ENCODE assay signal across 8 cellular contexts in the genomic region with DNA sequence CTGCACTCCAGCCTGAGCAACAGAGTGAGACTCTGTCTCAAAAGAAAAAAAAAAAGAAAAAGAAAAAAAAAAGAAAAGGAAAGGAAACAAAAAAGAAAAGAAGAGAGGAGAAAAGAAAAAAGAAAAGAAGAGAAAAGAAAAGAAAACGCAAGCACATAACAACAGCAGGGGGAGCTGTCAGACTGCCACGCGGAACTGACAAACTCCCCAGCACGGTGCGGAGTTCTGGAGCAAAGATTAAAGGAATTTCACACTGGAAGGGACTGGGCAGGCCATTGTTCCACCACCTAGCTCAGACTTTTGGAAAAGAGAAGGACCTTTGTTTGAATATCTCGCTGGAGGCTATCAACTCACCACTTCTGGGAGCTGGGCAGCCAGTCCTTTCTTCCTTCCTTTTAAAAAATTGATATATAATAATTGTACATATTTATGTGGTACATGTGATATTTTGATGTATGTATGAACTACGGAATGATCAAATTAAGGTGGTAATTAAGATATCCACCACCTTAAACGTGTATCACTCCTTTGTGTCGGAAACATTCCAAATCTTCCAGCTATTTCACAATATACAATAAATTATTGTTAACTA. TPM values are rescaled to one million over a fixed set of nuclear protein-coding genes. Genes with fewer than 3 reads are reported as not detected.
DNase-seq lines count a peak whose midpoint lies in the region; ATAC-seq and TF ChIP-seq lines count a peak whose summit lies in the region.

No MANE protein-coding gene starts in this region.

- peak; percentile 76 to 81 (median 77) for TF ChIP-seq CTCF in nephron (IDR thresholded peaks at IDR 0.05; ENCODE audit: unreplicated experiment in 3 of 3)

- ATAC-seq in HG03025 (IDR thresholded peaks at IDR 0.05; ENCODE audit: low FRiP score, unreplicated experiment) = no peak
- no peak for ATAC-seq in HG02938 (IDR thresholded peaks at IDR 0.05; ENCODE audit: unreplicated experiment)

- no peak overlapping the region for H3K27ac Mint-ChIP-seq in activated naive CD4-positive, alpha-beta T cell treated with anti-CD3 and anti-CD28 coated beads, Interleukin-2, amount 10 ng/mL, durations not matched to agents 7 days and 5 days
- no peak overlapping the region for H3K27ac Mint-ChIP-seq in nephron

- H3K4me1 Mint-ChIP-seq in activated naive CD4-positive, alpha-beta T cell treated with anti-CD3 and anti-CD28 coated beads, Interleukin-2, amount 10 ng/mL, durations not matched to agents 7 days and 5 days = no peaks in the 10 kb centered on the region
- peaks cover 12% of the 10 kb centered on the region for H3K4me1 Mint-ChIP-seq in nephron

- DNase-seq in activated naive CD4-positive, alpha-beta T cell treated with anti-CD3 and anti-CD28 coated beads, Interleukin-2, amount 10 ng/mL, durations not matched to agents 7 days and 5 days = peak; percentile 23
- DNase-seq in activated naive CD4-positive, alpha-beta T cell treated with anti-CD3 and anti-CD28 coated beads, Interleukin-2, amount 50 U/mL, for 16 hours = no peak
- DNase-seq in NCI-H69 (lab: John Stamatoyannopoulos, UW) (peak; percentile 10), dermis microvascular lymphatic vessel endothelial cell (ENCODE audit: low read depth in 2 of 2) (peak; percentile 17 to 45), OCI-M2 (lab: John Stamatoyannopoulos, UW; ENCODE audit: unreplicated experiment) (no peak)

- no peak overlapping the region for H3K4me3 Mint-ChIP-seq in activated naive CD4-positive, alpha-beta T cell treated with anti-CD3 and anti-CD28 coated beads, Interleukin-2, amount 10 ng/mL, durations not matched to agents 7 days and 5 days
- no peak overlapping the region for H3K4me3 Mint-ChIP-seq in nephron

- peaks cover 5% of the 10 kb centered on the region for H3K27me3 Mint-ChIP-seq in activated naive CD4-positive, alpha-beta T cell treated with anti-CD3 and anti-CD28 coated beads, Interleukin-2, amount 10 ng/mL, durations not matched to agents 7 days and 5 days
- H3K27me3 Mint-ChIP-seq in nephron (ENCODE audit: low read depth) = no peaks in the 10 kb centered on the region

- CTCF ChIA-PET in activated naive CD4-positive, alpha-beta T cell treated with anti-CD3 and anti-CD28 coated beads, Interleukin-2, amount 10 ng/mL, durations not matched to agents 7 days and 5 days (lab: Charles Lee) = interaction anchor here (0.7 to 1.1 kb wide), 3 partner anchors 20 to 1039 kb away, joined by 3 to 5 read pairs (median 3); no protein-coding TSS in a partner anchor

- no peaks in the 10 kb centered on the region for H3K9me3 Mint-ChIP-seq in activated naive CD4-positive, alpha-beta T cell treated with anti-CD3 and anti-CD28 coated beads, Interleukin-2, amount 10 ng/mL, durations not matched to agents 7 days and 5 days
- H3K9me3 Mint-ChIP-seq in nephron = no peaks in the 10 kb centered on the region

- no peaks in the 10 kb centered on the region for H3K36me3 Mint-ChIP-seq in activated naive CD4-positive, alpha-beta T cell treated with anti-CD3 and anti-CD28 coated beads, Interleukin-2, amount 10 ng/mL, durations not matched to agents 7 days and 5 days
- H3K36me3 Mint-ChIP-seq in nephron (ENCODE audit: low read depth) = no peaks in the 10 kb centered on the region

RNA-seq across cellular contexts. Expression of gene DPPA2, which starts 40.5 kb away (rescaled TPM):
- total RNA-seq in dermis microvascular lymphatic vessel endothelial cell = not detected in 2 replicates

Comparison
In these comparisons a context has a peak if more than half of its experiments do, and no peak if none do; other contexts are left out.
1. DNase-seq: peak in activated naive CD4-positive, alpha-beta T cell treated with anti-CD3 and anti-CD28 coated beads, Interleukin-2, amount 10 ng/mL, durations not matched to agents 7 days and 5 days (single experiment), NCI-H69 (single experiment) and dermis microvascular lymphatic vessel endothelial cell (2 of 2); none in activated naive CD4-positive, alpha-beta T cell treated with anti-CD3 and anti-CD28 coated beads, Interleukin-2, amount 50 U/mL, for 16 hours (single experiment) and OCI-M2 (single experiment).